Comparison of ENCODE assay signal across 17 cellular contexts in the genomic region with DNA sequence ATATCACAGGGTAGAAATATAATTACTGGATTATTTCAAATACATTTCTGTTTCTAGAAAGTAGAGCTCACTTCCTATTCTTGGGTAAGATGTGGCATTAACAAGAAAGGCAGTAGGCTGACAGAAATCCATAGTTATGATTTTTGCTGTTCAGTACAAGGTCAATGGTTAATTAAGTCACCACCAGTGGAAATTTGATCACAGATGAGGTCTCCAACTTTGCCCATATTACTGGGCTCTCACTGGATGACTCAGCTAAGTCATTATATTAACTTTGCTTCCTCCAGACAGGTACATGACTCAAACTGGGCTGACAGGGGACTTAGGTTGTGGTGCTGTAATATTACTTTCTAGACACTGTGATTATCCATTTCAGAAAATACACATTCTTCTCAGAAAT.
A peak's percentile ranks its signal among the peaks of the same experiment; 100 is the strongest.
DNase-seq lines count a peak whose midpoint lies in the region; ATAC-seq, FAIRE-seq and TF ChIP-seq lines count a peak whose summit lies in the region.
"Had no signal": no experiment of that assay in that cellular context is flagged by ENCODE, and none has a peak within 500 bp of the region (broad histone marks: within the 10 kb centered on the region; RNA-seq: fewer than 3 reads in every experiment).

No MANE protein-coding gene starts in this region.

- in situ Hi-C loops in mammary epithelial cell (cut with MboI; ENCODE audit: low sequenced_read_pairs in 2 of 2) = no loop called here

- no peak for FAIRE-seq in GM12892 (lab: Jason Lieb, UNC)

- no peaks in the 10 kb centered on the region for H3K79me2 ChIP-seq in mammary epithelial cell (ENCODE audit: insufficient read depth, low read length)

- TF ChIP-seq POLR2A in testis (IDR thresholded peaks at IDR 0.05) (no peak), GM12892 (IDR thresholded peaks at IDR 0.05; ENCODE audit: low read depth, low read length) (no peak)

- no peaks in the 10 kb centered on the region for H3K36me3 ChIP-seq in mammary epithelial cell (ENCODE audit: insufficient read depth, low read length)
- H3K36me3 ChIP-seq in testis (ENCODE audit: low read depth, missing control alignments) = no peaks in the 10 kb centered on the region

- H3K4me3 Mint-ChIP-seq in T-helper 17 cell = no peak overlapping the region
- H3K4me3 Mint-ChIP-seq: activated CD4-positive, alpha-beta T cell treated with anti-CD3 and anti-CD28 coated beads, Interleukin-2, amount 10 ng/mL, durations not matched to agents 24 days and 14 days; dendritic cell treated with granulocyte-macrophage colony-stimulating factor and Interleukin-4, amounts not matched to agents 40 ng/mL and 50 ng/mL, for 4 days; mesothelial cell of epicardium; type B pancreatic cell had no signal

- no peak overlapping the region for H3K27ac Mint-ChIP-seq in T-helper 17 cell
- H3K27ac Mint-ChIP-seq: activated CD4-positive, alpha-beta T cell treated with anti-CD3 and anti-CD28 coated beads, Interleukin-2, amount 10 ng/mL, durations not matched to agents 24 days and 14 days; dendritic cell treated with granulocyte-macrophage colony-stimulating factor and Interleukin-4, amounts not matched to agents 40 ng/mL and 50 ng/mL, for 4 days; mesothelial cell of epicardium; type B pancreatic cell had no signal

- ATAC-seq in GM18511 (IDR thresholded peaks at IDR 0.05; ENCODE audit: unreplicated experiment) = peak; percentile 83
- ATAC-seq in GM21786 (IDR thresholded peaks at IDR 0.05; ENCODE audit: unreplicated experiment) = peak; percentile 73
- peak; percentile 81 for ATAC-seq in HG03354 (IDR thresholded peaks at IDR 0.05; ENCODE audit: poor library complexity, severe bottlenecking, unreplicated experiment)
- ATAC-seq in T-helper 17 cell = no peak
- ATAC-seq: psoas muscle had no signal

- no peaks in the 10 kb centered on the region for H3K27me3 ChIP-seq in mammary epithelial cell (ENCODE audit: insufficient read depth, low read length)
- H3K27me3 ChIP-seq in testis = no peaks in the 10 kb centered on the region

- H3K4me3 ChIP-seq in mammary epithelial cell (replicated peaks in 1 of 3; ENCODE audit: insufficient read depth in 1 of 3, low read depth in 2 of 3, low read length in 3 of 3) (no peak overlapping the region), testis (no peak overlapping the region)
- H3K4me3 ChIP-seq: GM23248, psoas muscle had no signal

- H3K36me3 Mint-ChIP-seq in T-helper 17 cell (ENCODE audit: low read depth) = no peaks in the 10 kb centered on the region
- H3K36me3 Mint-ChIP-seq: mesothelial cell of epicardium, type B pancreatic cell had no signal

- no peaks in the 10 kb centered on the region for H3K27me3 Mint-ChIP-seq in T-helper 17 cell
- H3K27me3 Mint-ChIP-seq: activated CD4-positive, alpha-beta T cell treated with anti-CD3 and anti-CD28 coated beads, Interleukin-2, amount 10 ng/mL, durations not matched to agents 24 days and 14 days; dendritic cell treated with granulocyte-macrophage colony-stimulating factor and Interleukin-4, amounts not matched to agents 40 ng/mL and 50 ng/mL, for 4 days; type B pancreatic cell had no signal

- H3K27ac ChIP-seq in mammary epithelial cell (ENCODE audit: insufficient read depth, low read depth, low read length) = no peak overlapping the region
- no peak overlapping the region for H3K27ac ChIP-seq in testis
- H3K27ac ChIP-seq: GM23248, psoas muscle had no signal

- no peak overlapping the region for H2AFZ ChIP-seq in mammary epithelial cell (ENCODE audit: low read depth, low read length)
- H2AFZ ChIP-seq: GM23248 had no signal

- CTCF ChIA-PET in mammary epithelial cell (lab: Charles Lee; ENCODE audit: low non-redundant PET) = no interaction called here

- H3K4me1 ChIP-seq in mammary epithelial cell (ENCODE audit: insufficient read depth, low read length) (no peaks in the 10 kb centered on the region), testis (no peaks in the 10 kb centered on the region)
- H3K4me1 ChIP-seq: psoas muscle had no signal

- H3K9me3 ChIP-seq in mammary epithelial cell (replicated peaks; ENCODE audit: insufficient read depth, low read length) = no peaks in the 10 kb centered on the region
- no peaks in the 10 kb centered on the region for H3K9me3 ChIP-seq in T-helper 17 cell (ENCODE audit: control insufficient read depth, low read length, poor library complexity, severe bottlenecking)
- H3K9me3 ChIP-seq in testis = no peaks in the 10 kb centered on the region
- H3K9me3 ChIP-seq: psoas muscle had no signal

- H4K20me1 ChIP-seq in mammary epithelial cell (ENCODE audit: insufficient read depth, low read length) = no peaks in the 10 kb centered on the region

- H3K4me2 ChIP-seq in mammary epithelial cell (ENCODE audit: insufficient read depth, low read depth, low read length) = no peak overlapping the region

- intact Hi-C loops in mammary epithelial cell (cut with micrococcal nuclease) (no loop called here), testis (cut with DNase I; ENCODE audit: low total_unique reads) (no loop called here)

- no TSS peak for BruUV-seq in mammary epithelial cell (replicated peaks; lab: Mats Ljungman, UMichigan)

- dilution Hi-C loops in mammary epithelial cell (cut with HindIII; ENCODE audit: low sequenced_read_pairs) = no loop called here

- DNase-seq in mammary epithelial cell (peak; percentile 74), T-helper 17 cell (no peak), DMS79 treated with DMSO at 0.1 percent for 48 hours (lab: John Stamatoyannopoulos, UW) (no peak), testis (no peak), GM12892 (ENCODE audit: insufficient read length) (no peak)
- DNase-seq: activated CD4-positive, alpha-beta T cell treated with anti-CD3 and anti-CD28 coated beads, Interleukin-2, amount 10 ng/mL, durations not matched to agents 24 days and 14 days; activated naive CD4-positive, alpha-beta T cell treated with Interleukin-2 at 50 U/mL for 16 hours; AML-193; GM23248; NCI-H446; psoas muscle had no signal

- TF ChIP-seq CTCF in mammary epithelial cell (conservative IDR thresholded peaks at IDR 0.05 in 1 of 2, IDR thresholded peaks at IDR 0.05 in 1 of 2; ENCODE audit: extremely low read depth in 1 of 2, insufficient read depth in 1 of 2, low read depth in 1 of 2, low read length in 2 of 2) = no peak
- TF ChIP-seq CTCF in testis (IDR thresholded peaks at IDR 0.05) = no peak

- no peaks in the 10 kb centered on the region for H3K4me1 Mint-ChIP-seq in T-helper 17 cell
- H3K4me1 Mint-ChIP-seq: activated CD4-positive, alpha-beta T cell treated with anti-CD3 and anti-CD28 coated beads, Interleukin-2, amount 10 ng/mL, durations not matched to agents 24 days and 14 days; mesothelial cell of epicardium had no signal

- no peak overlapping the region for H3K9ac ChIP-seq in mammary epithelial cell (ENCODE audit: insufficient read depth, low read length)
- H3K9ac ChIP-seq: GM23248 had no signal
